ENCODE assay signal across 14 cellular contexts in the genomic region with DNA sequence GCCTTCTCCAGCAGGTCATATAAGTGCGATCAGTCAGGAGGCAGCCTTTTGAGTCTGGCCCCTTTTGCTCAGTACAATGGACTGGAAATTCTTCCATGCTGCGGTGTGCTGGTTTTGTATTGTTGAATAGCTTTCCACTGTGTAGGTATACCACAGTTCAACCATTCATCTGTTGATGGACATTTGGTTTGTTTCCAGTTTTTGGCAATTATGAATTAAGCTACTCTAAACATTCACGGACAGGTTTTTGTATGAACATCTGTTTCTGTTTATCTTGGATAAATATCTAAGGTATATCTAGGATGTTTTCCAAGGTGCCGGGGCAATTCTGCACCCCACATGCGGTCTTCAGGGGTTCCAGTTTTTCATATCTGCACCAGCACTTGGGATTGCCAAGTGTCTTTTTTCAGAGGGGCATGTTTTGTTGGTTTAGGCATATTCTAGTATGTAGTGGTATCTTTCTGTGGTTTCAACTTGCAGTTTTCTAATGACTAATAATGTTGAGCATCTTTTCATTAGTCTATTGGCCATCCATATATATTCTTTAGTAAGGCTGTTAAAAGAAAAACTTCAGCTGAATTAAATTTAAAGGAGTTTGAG.
"Had no signal": no experiment of that assay in that cellular context is flagged by ENCODE, and none has a peak within 500 bp of the region (broad histone marks: within the 10 kb centered on the region; RNA-seq: fewer than 3 reads in every experiment).

No MANE protein-coding gene starts in this region.

- DNase-seq: activated CD4-positive, alpha-beta T cell treated with anti-CD3 and anti-CD28 coated beads for 4 hours; activated CD8-positive, alpha-beta memory T cell treated with anti-CD3 and anti-CD28 coated beads, Interleukin-2, amount 50 U/mL, for 4 hours; activated CD8-positive, alpha-beta T cell treated with anti-CD3 and anti-CD28 coated beads for 36 hours; activated gamma-delta T cell treated with Interleukin-2 at 50 U/mL for 16 hours; activated naive CD4-positive, alpha-beta T cell treated with anti-CD3 and anti-CD28 coated beads, Interleukin-2, amount 10 ng/mL, durations not matched to agents 7 days and 5 days; activated naive CD8-positive, alpha-beta T cell treated with anti-CD3 and anti-CD28 coated beads for 36 hours; activated T-cell treated with anti-CD3 and anti-CD28 coated beads, Interleukin-2, amount 50 U/mL, for 72 hours; NCI-H146; NCI-H187 treated with DMSO at 0.1 percent for 48 hours; NCI-H2081 treated with DMSO at 0.1 percent for 48 hours; NCI-H510A; NCI-H526 treated with DMSO at 0.1 percent for 48 hours; PC-9; SHP77 treated with DMSO at 0.1 percent for 48 hours had no signal

- H3K4me3 ChIP-seq: PC-9 had no signal

- H3K27ac ChIP-seq: PC-9 had no signal
